ENCODE assay signal across 1 cellular context in the genomic region with DNA sequence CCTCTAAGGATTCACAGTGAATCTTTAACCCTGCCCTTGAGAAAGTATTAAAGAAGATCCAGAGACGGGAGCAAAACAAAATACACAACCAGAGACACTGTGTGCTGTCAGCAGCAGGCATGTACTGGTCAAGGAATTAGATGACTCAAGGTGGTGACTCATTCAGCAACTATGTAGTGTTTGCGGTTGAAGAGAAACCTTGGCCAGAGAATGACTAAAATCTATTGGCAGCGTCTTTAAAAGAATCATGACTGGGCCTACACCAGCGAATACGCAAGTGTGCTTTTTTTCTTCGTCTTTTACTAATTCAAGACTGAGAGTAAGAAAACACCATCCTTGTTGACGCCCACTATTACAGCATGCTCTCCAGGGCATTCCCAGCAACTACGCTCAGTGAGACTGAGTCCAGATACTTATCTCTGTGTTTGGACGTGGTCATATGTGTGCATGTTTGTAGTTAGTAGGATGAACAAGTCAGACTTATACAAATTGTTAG.
A peak's percentile ranks its signal among the peaks of the same experiment; 100 is the strongest.
TF ChIP-seq lines count a peak whose summit lies in the region.

No MANE protein-coding gene starts in this region.

TF ChIP-seq in IMR-90, 13 proteins besides CTCF, POLR2A, EP300 and RAD21:
- TF ChIP-seq SMC3 (IDR thresholded peaks at IDR 0.05; ENCODE audit: low read depth, low read length) (no peak), MXI1 (IDR thresholded peaks at IDR 0.05; ENCODE audit: borderline replicate concordance, low read depth, low read length) (no peak), RCOR1 (IDR thresholded peaks at IDR 0.05; ENCODE audit: insufficient replicate concordance, low read length) (peak; percentile 73), ELK1 (IDR thresholded peaks at IDR 0.05; ENCODE audit: borderline replicate concordance, low read depth, low read length) (no peak), CEBPB (IDR thresholded peaks at IDR 0.05; ENCODE audit: low read depth, low read length) (peak; percentile 91), MAFK (IDR thresholded peaks at IDR 0.05; ENCODE audit: low read depth, low read length) (peak; percentile 69), RFX5 (IDR thresholded peaks at IDR 0.05; ENCODE audit: low read depth, low read length) (no peak), FOS (IDR thresholded peaks at IDR 0.05; ENCODE audit: low read depth, low read length) (peak; percentile 100), BHLHE40 (IDR thresholded peaks at IDR 0.05; ENCODE audit: low read depth, low read length) (peak; percentile 92), CHD1 (IDR thresholded peaks at IDR 0.05; ENCODE audit: low read depth, low read length) (no peak), MAZ (IDR thresholded peaks at IDR 0.05; ENCODE audit: borderline replicate concordance, low read depth, low read length) (no peak), NFE2L2 (IDR thresholded peaks at IDR 0.05; ENCODE audit: low read depth, low read length) (peak; percentile 89)
- TF ChIP-seq, protein P1, sequence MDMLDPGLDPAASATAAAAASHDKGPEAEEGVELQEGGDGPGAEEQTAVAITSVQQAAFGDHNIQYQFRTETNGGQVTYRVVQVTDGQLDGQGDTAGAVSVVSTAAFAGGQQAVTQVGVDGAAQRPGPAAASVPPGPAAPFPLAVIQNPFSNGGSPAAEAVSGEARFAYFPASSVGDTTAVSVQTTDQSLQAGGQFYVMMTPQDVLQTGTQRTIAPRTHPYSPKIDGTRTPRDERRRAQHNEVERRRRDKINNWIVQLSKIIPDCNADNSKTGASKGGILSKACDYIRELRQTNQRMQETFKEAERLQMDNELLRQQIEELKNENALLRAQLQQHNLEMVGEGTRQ (IDR thresholded peaks at IDR 0.05; ENCODE audit: low read depth, low read length) = no peak
